Comparison of ENCODE assay signal across 1 cellular context in the genomic region with DNA sequence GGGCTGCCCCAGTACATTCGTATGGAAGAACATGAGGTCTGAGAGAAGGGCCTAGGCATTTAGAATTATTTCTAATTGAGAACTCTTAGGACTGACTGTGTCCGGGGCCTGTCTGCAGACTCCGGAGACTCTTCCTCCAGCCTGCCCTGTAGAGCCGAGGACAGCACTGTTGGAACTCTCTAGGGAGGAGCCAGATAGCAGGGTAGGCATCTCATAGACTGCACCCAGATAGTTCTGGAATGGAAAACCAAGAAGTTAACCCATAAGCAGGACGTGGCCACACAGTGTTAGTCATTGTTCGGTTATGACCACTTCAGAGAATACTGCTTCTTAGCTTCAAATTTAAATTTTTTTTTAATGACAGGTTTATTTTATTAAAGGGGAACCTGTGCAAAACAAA.
TF ChIP-seq lines count a peak whose summit lies in the region.

No MANE protein-coding gene starts in this region.

TF ChIP-seq in IMR-90, 13 proteins besides CTCF, POLR2A, EP300 and RAD21:
- TF ChIP-seq RCOR1 (IDR thresholded peaks at IDR 0.05; ENCODE audit: insufficient replicate concordance, low read length) = no peak
